ENCODE assay signal across 8 cellular contexts in the genomic region with DNA sequence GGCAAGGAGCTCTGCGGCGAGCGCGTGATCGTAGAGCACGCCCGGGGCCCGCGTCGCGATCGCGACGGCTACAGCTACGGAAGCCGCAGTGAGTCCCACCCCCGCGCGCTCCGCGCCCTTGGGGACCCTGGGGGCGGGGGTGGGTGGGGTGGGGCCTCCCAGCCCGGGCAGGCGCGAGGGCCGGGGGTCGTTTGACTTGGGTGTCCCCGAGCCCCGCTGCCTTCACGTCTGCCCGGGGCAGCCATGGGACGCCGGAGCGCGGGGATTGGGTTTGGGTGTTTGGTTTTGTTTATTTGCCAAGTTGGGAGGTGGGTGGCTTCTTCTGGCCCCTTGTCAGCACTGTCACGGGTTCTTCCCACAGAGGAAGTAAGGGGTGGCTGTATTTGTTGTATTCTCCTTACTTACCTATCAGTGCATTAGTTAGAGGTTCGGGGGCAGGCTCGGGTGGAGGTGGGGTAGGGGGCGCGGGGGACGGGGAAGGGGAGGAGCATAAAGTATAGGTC. TPM values are rescaled to one million over a fixed set of nuclear protein-coding genes. Genes with fewer than 3 reads are reported as not detected.
DNase-seq lines count a peak whose midpoint lies in the region; ATAC-seq and TF ChIP-seq lines count a peak whose summit lies in the region.

No MANE protein-coding gene starts in this region.

- ATAC-seq in PC-3, result no peak
- no peak for ATAC-seq in HG02610 (IDR thresholded peaks at IDR 0.05; ENCODE audit: unreplicated experiment)

- H3K27me3 ChIP-seq in right atrium auricular region, result no peaks in the 10 kb centered on the region
- no peaks in the 10 kb centered on the region for H3K27me3 ChIP-seq in PC-3 (ENCODE audit: low read length)

- H3K27me3 Mint-ChIP-seq in osteocyte (ENCODE audit: unreplicated experiment), result peaks cover 7% of the 10 kb centered on the region

- peaks cover 8% of the 10 kb centered on the region for H3F3A ChIP-seq in PC-3 (ENCODE audit: low read length, unreplicated experiment)

- peak overlapping the region; percentile 100 for H3K9ac ChIP-seq in PC-3 (ENCODE audit: low read length)

- H3K4me2 ChIP-seq in PC-3 (ENCODE audit: low read length), result peak overlapping the region; percentile 87

- POLR2A ChIA-PET in PC-3 (lab: Charles Lee; ENCODE audit: unreplicated experiment), result interaction anchor here (0.6 to 1.0 kb wide), 4 partner anchors 8 to 58 kb away, joined by 3 to 5 read pairs (median 4); no protein-coding TSS in a partner anchor

- peaks cover 45% of the 10 kb centered on the region for H3K36me3 ChIP-seq in right atrium auricular region
- H3K36me3 ChIP-seq in PC-3 (ENCODE audit: low read depth, low read length), result peaks cover 47% of the 10 kb centered on the region

- peaks cover 40% of the 10 kb centered on the region for H3K4me1 Mint-ChIP-seq in osteocyte (ENCODE audit: unreplicated experiment)

- no TSS peak for BruUV-seq in PC-3 (replicated peaks; lab: Mats Ljungman, UMichigan)

- no peak overlapping the region for H2AFZ ChIP-seq in PC-3 (ENCODE audit: low read length)

- peak overlapping the region; percentile 99 for H3K27ac Mint-ChIP-seq in osteocyte (ENCODE audit: unreplicated experiment)

- no peaks in the 10 kb centered on the region for H3K9me3 ChIP-seq in right atrium auricular region
- no peaks in the 10 kb centered on the region for H3K9me3 ChIP-seq in PC-3 (ENCODE audit: low read length)

- DNase-seq in right atrium auricular region (ENCODE audit: low spot score) (no peak), cardiac septum (ENCODE audit: low spot score) (no peak), PC-3 (no peak), epithelial cell of prostate (ENCODE audit: low read depth, low spot score) (no peak), osteocyte (ENCODE audit: extremely low spot score, unreplicated experiment) (no peak), DMS79 treated with DMSO at 0.1 percent for 48 hours (lab: John Stamatoyannopoulos, UW) (no peak)
- DNase-seq in activated effector memory CD4-positive, alpha-beta T cell treated with anti-CD3 and anti-CD28 coated beads, Interleukin-2, amount 50 U/mL, for 16 hours, result no peak

- peak overlapping the region; percentile 100 for H3K27ac ChIP-seq in right atrium auricular region
- peak overlapping the region; percentile 89; the same call in 1 of the 2 replicates for H3K27ac ChIP-seq in PC-3 (ENCODE audit: low read length)
- H3K27ac ChIP-seq in epithelial cell of prostate, result peak overlapping the region; percentile 90

- TF ChIP-seq CTCF in right atrium auricular region (IDR thresholded peaks at IDR 0.05), result no peak
- TF ChIP-seq CTCF in PC-3 (conservative IDR thresholded peaks at IDR 0.05; ENCODE audit: low read depth, low read length), result no peak
- TF ChIP-seq CTCF in osteocyte (IDR thresholded peaks at IDR 0.05), result no peak

- H3K4me1 ChIP-seq in right atrium auricular region (peaks cover 0 to 19% of the 10 kb centered on the region in 2 donors), PC-3 (ENCODE audit: insufficient read depth, low read length) (peaks cover 9% of the 10 kb centered on the region)

- H3K9me2 ChIP-seq in PC-3 (replicated peaks; ENCODE audit: low read length), result no peaks in the 10 kb centered on the region

- peaks cover 39% of the 10 kb centered on the region for H3K36me3 Mint-ChIP-seq in osteocyte (ENCODE audit: unreplicated experiment)

- H3K9me3 Mint-ChIP-seq in osteocyte (ENCODE audit: unreplicated experiment), result no peaks in the 10 kb centered on the region

- H4K20me1 ChIP-seq in PC-3 (ENCODE audit: low read length), result peaks cover 50% of the 10 kb centered on the region

- intact Hi-C loops in cardiac septum (cut with DNase I), result loop anchor here (10.0 kb wide), 1 partner anchor 136 kb away; a partner anchor contains a TSS
- intact Hi-C loops in PC-3 (cut with micrococcal nuclease), result no loop called here

- H3K4me3 ChIP-seq in right atrium auricular region (peak overlapping the region; percentile 96 to 100), PC-3 (ENCODE audit: low read length) (peak overlapping the region; percentile 99)

- peak overlapping the region; percentile 85 for H3K4me3 Mint-ChIP-seq in osteocyte (ENCODE audit: unreplicated experiment)

- peaks cover 58% of the 10 kb centered on the region for H3K79me2 ChIP-seq in PC-3 (ENCODE audit: low read length)

- CTCF ChIA-PET in PC-3 (lab: Charles Lee), result no interaction called here

RNA-seq across cellular contexts. Expression of a gene that starts 0.8 kb away (rescaled TPM):
- total RNA-seq in right atrium auricular region (10 to 100 TPM; 29.4 to 30.5 TPM), cardiac septum (57.4 TPM), PC-3 (2014; rRNA removed) (75.7 and 77.3 TPM in 2 replicates), osteocyte (197 and 200 TPM in 2 replicates)

RNA-seq across cellular contexts. Expression of a gene that starts 49.0 kb away (rescaled TPM):
- total RNA-seq in right atrium auricular region (10 to 100 TPM in 1 of 2 donors, 1 to 10 TPM in 1; 4.1 to 28.2 TPM), cardiac septum (7.9 TPM), PC-3 (2014; rRNA removed) (9.9 and 20.7 TPM in 2 replicates), osteocyte (14.1 and 17.5 TPM in 2 replicates)
